In genomic region chr17:42677012-42677857, GRCh38 we compare ENCODE assay signal across 1 cellular context.
A peak's percentile ranks its signal among the peaks of the same experiment; 100 is the strongest.
TF ChIP-seq lines count a peak whose summit lies in the region.

No MANE protein-coding gene starts in this region.

TF ChIP-seq in K562, 482 proteins besides CTCF, POLR2A, EP300 and RAD21 (continued from another document and continues in another):
- TF ChIP-seq CUX1 (CRISPR knock-in tag; IDR thresholded peaks at IDR 0.05) (no peak), ARID2 (IDR thresholded peaks at IDR 0.05) (no peak), KHSRP (IDR thresholded peaks at IDR 0.05) (peak; percentile 90), DEAF1 (CRISPR knock-in tag; IDR thresholded peaks at IDR 0.05) (no peak), SMC3 (conservative IDR thresholded peaks at IDR 0.05; ENCODE audit: insufficient read depth, low read depth, low read length) (no peak), ZNF699 (CRISPR knock-in tag; IDR thresholded peaks at IDR 0.05; ENCODE audit: insufficient replicate concordance) (no peak), ZBTB7A (IDR thresholded peaks at IDR 0.05; ENCODE audit: borderline replicate concordance, control insufficient read depth, low read depth, low read length) (no peak), MXI1 (IDR thresholded peaks at IDR 0.05; ENCODE audit: low read depth, low read length) (no peak), ZBTB11 (CRISPR knock-in tag; IDR thresholded peaks at IDR 0.05) (0 out of 6 replicates have a peak, but pooled peaks of 1 of the 3 experiments have one; percentile 17), ZNF140 (CRISPR knock-in tag; IDR thresholded peaks at IDR 0.05) (no peak), HDAC2 (IDR thresholded peaks at IDR 0.05) (peak; percentile 56; the same call in 1 of the 2 replicates), PRPF4 (IDR thresholded peaks at IDR 0.05; ENCODE audit: insufficient read depth, low read depth, low read length, poor library complexity, severe bottlenecking) (no peak), HDAC8 (tag; IDR thresholded peaks at IDR 0.05) (no peak), CREB3 (tag; conservative IDR thresholded peaks at IDR 0.05; ENCODE audit: low read depth) (no peak), POLR3A (IDR thresholded peaks at IDR 0.05; ENCODE audit: borderline replicate concordance, extremely low read depth, insufficient read depth, insufficient read length) (no peak), ZNF592 (IDR thresholded peaks at IDR 0.05) (no peak), ZNF174 (CRISPR knock-in tag; IDR thresholded peaks at IDR 0.05) (no peak), JUN (IDR thresholded peaks at IDR 0.05; ENCODE audit: borderline replicate concordance, low read depth, low read length) (peak; percentile 77; the same call in 1 of the 2 replicates), JUN (CRISPR knock-in tag; IDR thresholded peaks at IDR 0.05; ENCODE audit: borderline replicate concordance) (no peak), RBM15 (IDR thresholded peaks at IDR 0.05; ENCODE audit: insufficient read depth, low read length) (no peak), SRSF3 (IDR thresholded peaks at IDR 0.05; ENCODE audit: insufficient read depth, low read length) (no peak), RERE (CRISPR knock-in tag; IDR thresholded peaks at IDR 0.05; ENCODE audit: borderline replicate concordance) (no peak), ZFP91 (CRISPR knock-in tag; IDR thresholded peaks at IDR 0.05) (no peak), BCLAF1 (IDR thresholded peaks at IDR 0.05; ENCODE audit: borderline replicate concordance in 1 of 2, control insufficient read depth in 1 of 2, low read depth in 2 of 2, low read length in 1 of 2) (no peak), ZNF584 (CRISPR knock-in tag; IDR thresholded peaks at IDR 0.05; ENCODE audit: low read depth) (no peak)
